Comparison of ENCODE assay signal across 31 cellular contexts in the genomic region with DNA sequence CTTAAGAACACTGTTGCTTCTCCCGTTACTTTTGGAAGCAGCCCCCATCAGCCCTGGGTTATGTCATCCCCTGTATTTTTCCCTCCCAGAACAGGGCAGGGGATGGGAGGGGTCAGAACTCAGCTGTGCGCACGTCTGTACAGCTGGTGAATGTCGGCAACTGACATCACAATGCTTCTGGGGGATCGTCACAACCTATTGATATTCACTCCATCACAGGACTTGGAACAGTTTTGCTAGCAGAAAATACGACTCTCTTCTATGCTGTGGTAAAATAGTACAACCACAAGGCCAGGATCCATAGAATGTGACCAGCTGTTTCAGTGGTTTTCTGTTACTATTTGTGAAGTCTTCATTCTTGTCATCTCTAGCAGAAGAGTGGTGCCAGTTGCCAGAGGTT.
A peak's percentile ranks its signal among the peaks of the same experiment; 100 is the strongest.
DNase-seq lines count a peak whose midpoint lies in the region; ATAC-seq, FAIRE-seq and TF ChIP-seq lines count a peak whose summit lies in the region.
"Had no signal": no experiment of that assay in that cellular context is flagged by ENCODE, and none has a peak within 500 bp of the region (broad histone marks: within the 10 kb centered on the region; RNA-seq: fewer than 3 reads in every experiment).

No MANE protein-coding gene starts in this region.

- H3K36me3 Mint-ChIP-seq in GM23338 (ENCODE audit: low read depth) (no peaks in the 10 kb centered on the region), astrocyte (ENCODE audit: low read depth, unreplicated experiment) (no peaks in the 10 kb centered on the region), type B pancreatic cell (no peaks in the 10 kb centered on the region)
- H3K36me3 Mint-ChIP-seq: activated naive CD4-positive, alpha-beta T cell treated with anti-CD3 and anti-CD28 coated beads, Interleukin-2, amount 10 ng/mL, durations not matched to agents 7 days and 5 days had no signal

- POLR2A ChIA-PET in HEK293T (lab: Yijun Ruan, JAX), result no interaction called here

- no peaks in the 10 kb centered on the region for H3K4me1 ChIP-seq in GM23338 (ENCODE audit: insufficient read depth)
- no peaks in the 10 kb centered on the region for H3K4me1 ChIP-seq in astrocyte (ENCODE audit: insufficient read depth, low read length)
- H3K4me1 ChIP-seq in osteoblast (ENCODE audit: insufficient read depth, low read length), result no peaks in the 10 kb centered on the region
- no peaks in the 10 kb centered on the region for H3K4me1 ChIP-seq in esophagus squamous epithelium
- H3K4me1 ChIP-seq: BE2C, foreskin keratinocyte, vagina had no signal

- H3K9me3 Mint-ChIP-seq in GM23338, result no peaks in the 10 kb centered on the region
- no peaks in the 10 kb centered on the region for H3K9me3 Mint-ChIP-seq in astrocyte (ENCODE audit: unreplicated experiment)
- no peaks in the 10 kb centered on the region for H3K9me3 Mint-ChIP-seq in type B pancreatic cell
- H3K9me3 Mint-ChIP-seq: H9; nephron progenitor cell; T-helper 2 cell treated with Interferon-gamma antibody and Interleukin-4, amounts not matched to agents 5 μg/mL and 100 μg/mL, for 36 hours had no signal

- DNase-seq in GM23338 (ENCODE audit: low spot score), result no peak
- peak; percentile 26 for DNase-seq in astrocyte (ENCODE audit: low read depth)
- DNase-seq in fibroblast of villous mesenchyme (ENCODE audit: low read depth), result peak; percentile 53
- DNase-seq in osteoblast (ENCODE audit: insufficient read length, low spot score, missing footprints), result no peak
- DNase-seq in esophagus squamous epithelium (lab: John Stamatoyannopoulos, UW), result no peak
- DNase-seq in HEK293T (ENCODE audit: extremely low spot score), result no peak
- no peak for DNase-seq in G401 (ENCODE audit: low spot score)
- no peak for DNase-seq in type B pancreatic cell (ENCODE audit: extremely low spot score, unreplicated experiment)
- DNase-seq: activated CD4-positive, alpha-beta T cell treated with anti-CD3 and anti-CD28 coated beads for 36 hours; activated CD8-positive, alpha-beta T cell treated with anti-CD3 and anti-CD28 coated beads, Interleukin-2, amount 10 ng/mL, durations not matched to agents 7 days and 5 days; activated naive CD4-positive, alpha-beta T cell treated with anti-CD3 and anti-CD28 coated beads, Interleukin-2, amount 10 ng/mL, durations not matched to agents 7 days and 5 days; adrenal gland; BE2C; foreskin keratinocyte; H9; kidney; mucosa of descending colon; NCI-H146; NCI-H2107; NCI-H345; nephron progenitor cell; ovary; SHP77 treated with DMSO at 0.1 percent for 48 hours; stimulated activated naive CD4-positive, alpha-beta T cell treated with Interleukin-2 at 50 U/mL for 16 hours had no signal

- H3K27ac ChIP-seq in GM23338 (ENCODE audit: low read depth) (no peak overlapping the region), astrocyte (ENCODE audit: low read depth, low read length) (no peak overlapping the region), osteoblast (ENCODE audit: low read depth, low read length) (no peak overlapping the region), esophagus squamous epithelium (no peak overlapping the region)
- H3K27ac ChIP-seq: adrenal gland, foreskin keratinocyte, ovary, vagina had no signal

- no peak overlapping the region for H3K4me3 Mint-ChIP-seq in GM23338
- no peak overlapping the region for H3K4me3 Mint-ChIP-seq in astrocyte (ENCODE audit: unreplicated experiment)
- H3K4me3 Mint-ChIP-seq in type B pancreatic cell, result no peak overlapping the region
- H3K4me3 Mint-ChIP-seq: activated CD4-positive, alpha-beta T cell treated with anti-CD3 and anti-CD28 coated beads for 36 hours; activated CD8-positive, alpha-beta T cell treated with anti-CD3 and anti-CD28 coated beads, Interleukin-2, amount 10 ng/mL, durations not matched to agents 7 days and 5 days; activated naive CD4-positive, alpha-beta T cell treated with anti-CD3 and anti-CD28 coated beads, Interleukin-2, amount 10 ng/mL, durations not matched to agents 7 days and 5 days; H9; nephron progenitor cell; T-helper 2 cell treated with Interferon-gamma antibody and Interleukin-4, amounts not matched to agents 5 μg/mL and 100 μg/mL, for 36 hours had no signal

- H3K4me3 ChIP-seq in GM23338 (no peak overlapping the region), astrocyte (ENCODE audit: insufficient read depth, low read depth, low read length) (no peak overlapping the region), fibroblast of villous mesenchyme (ENCODE audit: low read depth, low read length) (no peak overlapping the region), osteoblast (ENCODE audit: insufficient read depth, low read length) (no peak overlapping the region), esophagus squamous epithelium (no peak overlapping the region)
- H3K4me3 ChIP-seq: adrenal gland, lung, mucosa of descending colon, ovary, smooth muscle cell, vagina had no signal

- FAIRE-seq in astrocyte (lab: Jason Lieb, UNC), result no peak
- FAIRE-seq: bronchial epithelial cell, GM12891, kidney had no signal

- intact Hi-C loops in esophagus squamous epithelium (cut with DNase I), result no loop called here

- no peak for ATAC-seq in GM23338
- ATAC-seq: activated CD4-positive, alpha-beta T cell treated with anti-CD3 and anti-CD28 coated beads for 36 hours; activated CD8-positive, alpha-beta T cell treated with anti-CD3 and anti-CD28 coated beads, Interleukin-2, amount 10 ng/mL, durations not matched to agents 7 days and 5 days; foreskin keratinocyte; mucosa of descending colon; Panc1 had no signal

- no peak for TF ChIP-seq POLR2A in esophagus squamous epithelium (IDR thresholded peaks at IDR 0.05)

- TF ChIP-seq CTCF in GM23338 (conservative IDR thresholded peaks at IDR 0.05; ENCODE audit: low read depth in 2 of 2) (no peak), astrocyte (IDR thresholded peaks at IDR 0.05; ENCODE audit: insufficient read depth, low read depth, low read length) (no peak), fibroblast of villous mesenchyme (IDR thresholded peaks at IDR 0.05; ENCODE audit: insufficient read depth, low read depth, low read length) (no peak), osteoblast (IDR thresholded peaks at IDR 0.05; ENCODE audit: extremely low read depth, low read depth, low read length) (no peak), esophagus squamous epithelium (IDR thresholded peaks at IDR 0.05) (no peak), type B pancreatic cell (conservative IDR thresholded peaks at IDR 0.05) (no peak)

- H3K27me3 ChIP-seq in GM23338 (ENCODE audit: insufficient read depth), result no peaks in the 10 kb centered on the region
- H3K27me3 ChIP-seq in astrocyte (ENCODE audit: insufficient read depth, low read length), result no peaks in the 10 kb centered on the region
- H3K27me3 ChIP-seq in osteoblast (ENCODE audit: insufficient read depth, low read length), result no peaks in the 10 kb centered on the region
- no peaks in the 10 kb centered on the region for H3K27me3 ChIP-seq in esophagus squamous epithelium
- H3K27me3 ChIP-seq: adrenal gland, BE2C, foreskin keratinocyte, ovary, vagina had no signal

- no peak overlapping the region for H3K9ac ChIP-seq in astrocyte (ENCODE audit: low read length)

- no peaks in the 10 kb centered on the region for H3K27me3 Mint-ChIP-seq in GM23338 (ENCODE audit: insufficient read depth, low read depth, poor library complexity)
- peaks cover 5% of the 10 kb centered on the region for H3K27me3 Mint-ChIP-seq in astrocyte (ENCODE audit: low read depth, unreplicated experiment)
- peaks cover 13% of the 10 kb centered on the region for H3K27me3 Mint-ChIP-seq in type B pancreatic cell
- H3K27me3 Mint-ChIP-seq: activated CD4-positive, alpha-beta T cell treated with anti-CD3 and anti-CD28 coated beads for 36 hours; activated naive CD4-positive, alpha-beta T cell treated with anti-CD3 and anti-CD28 coated beads, Interleukin-2, amount 10 ng/mL, durations not matched to agents 7 days and 5 days had no signal

- no peaks in the 10 kb centered on the region for H3K4me1 Mint-ChIP-seq in GM23338
- H3K4me1 Mint-ChIP-seq in astrocyte (ENCODE audit: low read depth, unreplicated experiment), result peaks cover 14% of the 10 kb centered on the region
- peaks cover 16% of the 10 kb centered on the region for H3K4me1 Mint-ChIP-seq in type B pancreatic cell (ENCODE audit: unreplicated experiment)
- H3K4me1 Mint-ChIP-seq: activated CD4-positive, alpha-beta T cell treated with anti-CD3 and anti-CD28 coated beads for 36 hours; activated naive CD4-positive, alpha-beta T cell treated with anti-CD3 and anti-CD28 coated beads, Interleukin-2, amount 10 ng/mL, durations not matched to agents 7 days and 5 days had no signal

- H3K36me3 ChIP-seq in GM23338 (ENCODE audit: insufficient read depth) (no peaks in the 10 kb centered on the region), astrocyte (ENCODE audit: insufficient read depth, low read length) (no peaks in the 10 kb centered on the region), osteoblast (ENCODE audit: insufficient read depth, low read length) (no peaks in the 10 kb centered on the region), esophagus squamous epithelium (no peaks in the 10 kb centered on the region)
- H3K36me3 ChIP-seq: adrenal gland, BE2C, ovary, vagina had no signal

- H3K79me2 ChIP-seq in GM23338 (replicated peaks; ENCODE audit: insufficient read depth), result no peaks in the 10 kb centered on the region
- no peaks in the 10 kb centered on the region for H3K79me2 ChIP-seq in astrocyte (ENCODE audit: insufficient read depth, low read length)
- no peaks in the 10 kb centered on the region for H3K79me2 ChIP-seq in osteoblast (ENCODE audit: insufficient read depth, low read length)

- in situ Hi-C loops in G401 (cut with HindIII; ENCODE audit: low sequenced_read_pairs), result no loop called here

- H3K4me2 ChIP-seq in GM23338, result no peak overlapping the region
- H3K4me2 ChIP-seq in astrocyte (ENCODE audit: low read length), result no peak overlapping the region
- H3K4me2 ChIP-seq in osteoblast (ENCODE audit: insufficient read depth, low read length), result no peak overlapping the region
- H3K4me2 ChIP-seq: smooth muscle cell had no signal

- H2AFZ ChIP-seq in GM23338 (no peak overlapping the region), astrocyte (ENCODE audit: low read depth, low read length) (no peak overlapping the region), osteoblast (ENCODE audit: low read length) (peak overlapping the region; percentile 31)

- 68 to 72% methylated on average over 5 to 6 of the region's 6 CpGs for WGBS in esophagus squamous epithelium, 2 donors

- H3K27ac Mint-ChIP-seq in GM23338 (peak overlapping the region; percentile 23; the same call in 1 of the 2 replicates), astrocyte (ENCODE audit: unreplicated experiment) (no peak overlapping the region), type B pancreatic cell (no peak overlapping the region)
- H3K27ac Mint-ChIP-seq: activated CD4-positive, alpha-beta T cell treated with anti-CD3 and anti-CD28 coated beads for 36 hours; activated CD8-positive, alpha-beta T cell treated with anti-CD3 and anti-CD28 coated beads, Interleukin-2, amount 10 ng/mL, durations not matched to agents 7 days and 5 days; activated naive CD4-positive, alpha-beta T cell treated with anti-CD3 and anti-CD28 coated beads, Interleukin-2, amount 10 ng/mL, durations not matched to agents 7 days and 5 days; nephron progenitor cell; T-helper 2 cell treated with Interferon-gamma antibody and Interleukin-4, amounts not matched to agents 5 μg/mL and 100 μg/mL, for 36 hours had no signal

- CTCF ChIA-PET in HEK293T (lab: Yijun Ruan, JAX), result no interaction called here

- H3K9me3 ChIP-seq in astrocyte (ENCODE audit: insufficient read depth, low read depth, low read length), result no peaks in the 10 kb centered on the region
- H3K9me3 ChIP-seq in osteoblast (ENCODE audit: low read depth, low read length), result no peaks in the 10 kb centered on the region
- H3K9me3 ChIP-seq in esophagus squamous epithelium, result no peaks in the 10 kb centered on the region
- H3K9me3 ChIP-seq: adrenal gland, BE2C, mucosa of descending colon, ovary, vagina had no signal

- no peaks in the 10 kb centered on the region for H3K9me2 ChIP-seq in GM23338 (ENCODE audit: insufficient read depth)

- H4K20me1 ChIP-seq in GM23338 (replicated peaks; ENCODE audit: insufficient read depth) (no peaks in the 10 kb centered on the region), astrocyte (ENCODE audit: insufficient read depth, low read length) (no peaks in the 10 kb centered on the region), osteoblast (ENCODE audit: insufficient read depth, low read length) (no peaks in the 10 kb centered on the region)

- H3F3A ChIP-seq in GM23338 (replicated peaks; ENCODE audit: low read depth), result no peaks in the 10 kb centered on the region

Comparison
In these comparisons a context has a peak if more than half of its experiments do, and no peak if none do; other contexts are left out.
1. DNase-seq: peak in astrocyte (single experiment) and fibroblast of villous mesenchyme (single experiment); none in GM23338 (single experiment), osteoblast (single experiment), esophagus squamous epithelium (single experiment), HEK293T (single experiment), G401 (single experiment) and type B pancreatic cell (single experiment).